ENCODE assay signal across 20 cellular contexts in genomic region chr15:62822228-62822627, GRCh38.
DNase-seq lines count a peak whose midpoint lies in the region; ATAC-seq, FAIRE-seq and TF ChIP-seq lines count a peak whose summit lies in the region.
"Had no signal": no experiment of that assay in that cellular context is flagged by ENCODE, and none has a peak within 500 bp of the region (broad histone marks: within the 10 kb centered on the region; RNA-seq: fewer than 3 reads in every experiment).

No MANE protein-coding gene starts in this region.

- no peak overlapping the region for H3K23ac ChIP-seq in IMR-90 (ENCODE audit: low read depth, low read length)

- 0 out of 2 replicates have a peak overlapping the region, but pooled peaks have one; percentile 14 for H3K14ac ChIP-seq in IMR-90 (replicated peaks; ENCODE audit: low read depth, low read length)

- BruUV-seq in IMR-90 (replicated peaks; lab: Mats Ljungman, UMichigan): no TSS peak

- in situ Hi-C loops in IMR-90 (cut with MboI; ENCODE audit: low sequenced_read_pairs): no loop called here

- H3K4ac ChIP-seq in IMR-90 (ENCODE audit: low read depth, low read length): no peak overlapping the region

- H3K18ac ChIP-seq in IMR-90 (ENCODE audit: low read depth, low read length): no peak overlapping the region

- H4K5ac ChIP-seq in IMR-90 (ENCODE audit: low read depth, low read length): no peak overlapping the region

- no peak overlapping the region for H2BK120ac ChIP-seq in IMR-90 (ENCODE audit: low read depth, low read length)

- CTCF ChIA-PET in IMR-90 (lab: Yijun Ruan, JAX): no interaction called here

- POLR2A ChIA-PET in IMR-90 (lab: Charles Lee; ENCODE audit: unreplicated experiment): no interaction called here

- no peak overlapping the region for H2AK5ac ChIP-seq in IMR-90 (ENCODE audit: low read depth, low read length)

- no peak for TF ChIP-seq RAD21 in IMR-90 (IDR thresholded peaks at IDR 0.05; ENCODE audit: low read length)

- DNase-seq in IMR-90 (no peak), kidney (no peak), mesenteric fat pad (ENCODE audit: low spot score) (peak; percentile 9), renal cortical epithelial cell (ENCODE audit: low read depth) (peak; percentile 63), GM12892 (ENCODE audit: insufficient read length) (no peak), adrenal gland (no peak), C1 segment of cervical spinal cord (lab: John Stamatoyannopoulos, UW) (no peak)
- DNase-seq: CD8-positive, alpha-beta memory T cell; DND-41; H9; Kasumi-1; MG63; NCI-H1048; NCI-H2081; NCI-H2171 treated with DMSO at 0.1 percent for 48 hours; Right ventricle myocardium superior had no signal

- H3K36me3 ChIP-seq in IMR-90 (ENCODE audit: control insufficient read depth, insufficient read depth, low read length) (peaks cover 3% of the 10 kb centered on the region; the same call in 1 of the 2 replicates), kidney (ENCODE audit: control insufficient read depth in 1 of 2, insufficient read depth in 2 of 2, low read length in 2 of 2) (peaks cover 3 to 9% of the 10 kb centered on the region in 2 donors), adrenal gland (replicated peaks in 1 of 2) (no peaks in the 10 kb centered on the region)
- H3K36me3 ChIP-seq: BLaER1 treated with 17β-estradiol and CSF1 and Interleukin-3, amounts not matched to agents 10 nM and 100 nM had no signal

- no peak overlapping the region for H4K8ac ChIP-seq in IMR-90 (ENCODE audit: low read depth in 2 of 2, low read length in 2 of 2)

- intact Hi-C loops in IMR-90 (cut with micrococcal nuclease) (loop anchor here (5.0 kb wide), 1 partner anchor 60 kb away; no protein-coding TSS in a partner anchor), kidney (cut with DNase I) (no loop called here), adrenal gland (cut with DNase I) (no loop called here)

- no peaks in the 10 kb centered on the region for H3K27me3 ChIP-seq in IMR-90 (ENCODE audit: control insufficient read depth, insufficient read depth, low read length)
- H3K27me3 ChIP-seq in adrenal gland: no peaks in the 10 kb centered on the region
- H3K27me3 ChIP-seq: BLaER1 treated with 17β-estradiol and CSF1 and Interleukin-3, amounts not matched to agents 10 nM and 100 nM; MG63 had no signal

- H3K9ac ChIP-seq in IMR-90 (ENCODE audit: low read depth, low read length) (no peak overlapping the region), kidney (ENCODE audit: low read length in 2 of 2) (no peak overlapping the region)
- H3K9ac ChIP-seq: BLaER1 treated with 17β-estradiol and CSF1 and Interleukin-3, amounts not matched to agents 10 nM and 100 nM had no signal

- peaks cover 13% of the 10 kb centered on the region for H3K9me1 ChIP-seq in IMR-90 (ENCODE audit: insufficient read depth, low read length)

- peaks cover 11% of the 10 kb centered on the region for H3K4me1 ChIP-seq in IMR-90 (ENCODE audit: control insufficient read depth, insufficient read depth, low read length)
- H3K4me1 ChIP-seq in kidney (ENCODE audit: control insufficient read depth in 1 of 2, insufficient read depth in 1 of 2, low read depth in 1 of 2, low read length in 2 of 2): peaks cover 14 to 37% of the 10 kb centered on the region in 2 donors
- H3K4me1 ChIP-seq in adrenal gland (replicated peaks in 1 of 2): no peaks in the 10 kb centered on the region
- H3K4me1 ChIP-seq: BLaER1 treated with 17β-estradiol and CSF1 and Interleukin-3, amounts not matched to agents 10 nM and 100 nM had no signal

- TF ChIP-seq POLR2A in IMR-90 (IDR thresholded peaks at IDR 0.05; ENCODE audit: low read depth, low read length) (no peak), GM12892 (IDR thresholded peaks at IDR 0.05; ENCODE audit: low read depth, low read length) (no peak), adrenal gland (IDR thresholded peaks at IDR 0.05) (no peak)

- H3K9me3 ChIP-seq in IMR-90 (ENCODE audit: control insufficient read depth, insufficient read depth, low read length): no peaks in the 10 kb centered on the region
- no peaks in the 10 kb centered on the region for H3K9me3 ChIP-seq in kidney (ENCODE audit: control insufficient read depth in 1 of 2, low read length in 2 of 2)
- H3K9me3 ChIP-seq in adrenal gland (replicated peaks in 1 of 3): no peaks in the 10 kb centered on the region
- H3K9me3 ChIP-seq: BLaER1 treated with 17β-estradiol and CSF1 and Interleukin-3, amounts not matched to agents 10 nM and 100 nM; MG63 had no signal

- H3K27ac ChIP-seq in IMR-90 (ENCODE audit: insufficient read depth, low read length): no peak overlapping the region
- H3K27ac ChIP-seq in kidney (ENCODE audit: low read depth in 2 of 2, low read length in 2 of 2): peak overlapping the region; percentile 78 to 84
- no peak overlapping the region for H3K27ac ChIP-seq in adrenal gland
- H3K27ac ChIP-seq: BLaER1 treated with 17β-estradiol and CSF1 and Interleukin-3, amounts not matched to agents 10 nM and 100 nM had no signal

- no peak overlapping the region for H2AFZ ChIP-seq in IMR-90 (replicated peaks; ENCODE audit: low read length, poor library complexity)

- FAIRE-seq in kidney (lab: Jason Lieb, UNC): no peak
- FAIRE-seq in GM12892 (lab: Jason Lieb, UNC): no peak
- FAIRE-seq: A204.1, HTR-8/SVneo had no signal

- TF ChIP-seq CTCF in IMR-90 (conservative IDR thresholded peaks at IDR 0.05; ENCODE audit: low read depth, low read length) (no peak), kidney (IDR thresholded peaks at IDR 0.05; ENCODE audit: borderline replicate concordance, extremely low read depth, insufficient read depth) (no peak), adrenal gland (IDR thresholded peaks at IDR 0.05) (no peak)

- no peak overlapping the region for H2BK15ac ChIP-seq in IMR-90 (ENCODE audit: low read depth, low read length)

- H3K4me3 ChIP-seq in IMR-90 (ENCODE audit: insufficient read depth, low read depth, low read length): no peak overlapping the region
- H3K4me3 ChIP-seq in kidney (ENCODE audit: low read length in 2 of 2): no peak overlapping the region
- H3K4me3 ChIP-seq in adrenal gland: no peak overlapping the region
- H3K4me3 ChIP-seq: BLaER1 treated with 17β-estradiol and CSF1 and Interleukin-3, amounts not matched to agents 10 nM and 100 nM; MG63 had no signal

- H3K4me2 ChIP-seq in IMR-90 (ENCODE audit: low read depth, low read length): no peak overlapping the region
- H3K4me2 ChIP-seq: BLaER1 treated with 17β-estradiol and CSF1 and Interleukin-3, amounts not matched to agents 10 nM and 100 nM had no signal

- dilution Hi-C loops in IMR-90 (cut with HindIII; ENCODE audit: low sequenced_read_pairs, unreplicated experiment): no loop called here

- H2BK20ac ChIP-seq in IMR-90 (ENCODE audit: low read depth, low read length): no peak overlapping the region

- H2BK5ac ChIP-seq in IMR-90 (ENCODE audit: low read depth, low read length, poor library complexity, severe bottlenecking): no peak overlapping the region

- no peak overlapping the region for H4K91ac ChIP-seq in IMR-90 (ENCODE audit: insufficient read depth, low read depth, low read length)

- H3K56ac ChIP-seq in IMR-90 (ENCODE audit: extremely low read depth, insufficient read depth, low read length): no peak overlapping the region

- peaks cover 0 to 11% of the 10 kb centered on the region in 2 experiments; a peak in 2 of 4 replicates for H3K79me1 ChIP-seq in IMR-90 (ENCODE audit: low read depth in 1 of 2, low read length in 2 of 2)

- H2AK9ac ChIP-seq in IMR-90 (replicated peaks; ENCODE audit: low read depth, low read length, poor library complexity): no peak overlapping the region

- ATAC-seq in IMR-90 (ENCODE audit: low read depth) (no peak), HG02970 (IDR thresholded peaks at IDR 0.05; ENCODE audit: low FRiP score, unreplicated experiment) (no peak)

- H4K20me1 ChIP-seq in IMR-90 (ENCODE audit: insufficient read depth, low read length): no peaks in the 10 kb centered on the region
- H4K20me1 ChIP-seq: BLaER1 treated with 17β-estradiol and CSF1 and Interleukin-3, amounts not matched to agents 10 nM and 100 nM had no signal

- 94% methylated on average over 2 of the region's 4 CpGs; no CpG with 5 or more reads in 1 of the 2 experiments for WGBS in IMR-90 (ENCODE audit: extremely low coverage in 2 of 2, insufficient read length in 1 of 2), 2 experiments
- WGBS in adrenal gland, 4 donors: 81 to 95% (median 93%) methylated on average over 3 to 4 of the region's 4 CpGs

TF ChIP-seq in IMR-90, 13 proteins besides CTCF, POLR2A, EP300 and RAD21:
- TF ChIP-seq SMC3 (IDR thresholded peaks at IDR 0.05; ENCODE audit: low read depth, low read length) (no peak), FOS (IDR thresholded peaks at IDR 0.05; ENCODE audit: low read depth, low read length) (no peak), MXI1 (IDR thresholded peaks at IDR 0.05; ENCODE audit: borderline replicate concordance, low read depth, low read length) (no peak)
- TF ChIP-seq, protein P1, sequence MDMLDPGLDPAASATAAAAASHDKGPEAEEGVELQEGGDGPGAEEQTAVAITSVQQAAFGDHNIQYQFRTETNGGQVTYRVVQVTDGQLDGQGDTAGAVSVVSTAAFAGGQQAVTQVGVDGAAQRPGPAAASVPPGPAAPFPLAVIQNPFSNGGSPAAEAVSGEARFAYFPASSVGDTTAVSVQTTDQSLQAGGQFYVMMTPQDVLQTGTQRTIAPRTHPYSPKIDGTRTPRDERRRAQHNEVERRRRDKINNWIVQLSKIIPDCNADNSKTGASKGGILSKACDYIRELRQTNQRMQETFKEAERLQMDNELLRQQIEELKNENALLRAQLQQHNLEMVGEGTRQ (IDR thresholded peaks at IDR 0.05; ENCODE audit: low read depth, low read length): no peak
TF ChIP-seq in IMR-90: peak in this region for 0.

Comparison
In these comparisons a context has a peak if more than half of its experiments do, and no peak if none do; other contexts are left out.
1. DNase-seq: peak in mesenteric fat pad (single experiment) and renal cortical epithelial cell (single experiment); none in IMR-90 (single experiment), kidney (single experiment), GM12892 (single experiment), adrenal gland (0 of 7) and C1 segment of cervical spinal cord (0 of 14).
2. H3K27ac ChIP-seq: peak in kidney (2 of 2); none in IMR-90 (single experiment) and adrenal gland (0 of 5).